8 cellular contexts compared by ENCODE assay signal in the genomic region with DNA sequence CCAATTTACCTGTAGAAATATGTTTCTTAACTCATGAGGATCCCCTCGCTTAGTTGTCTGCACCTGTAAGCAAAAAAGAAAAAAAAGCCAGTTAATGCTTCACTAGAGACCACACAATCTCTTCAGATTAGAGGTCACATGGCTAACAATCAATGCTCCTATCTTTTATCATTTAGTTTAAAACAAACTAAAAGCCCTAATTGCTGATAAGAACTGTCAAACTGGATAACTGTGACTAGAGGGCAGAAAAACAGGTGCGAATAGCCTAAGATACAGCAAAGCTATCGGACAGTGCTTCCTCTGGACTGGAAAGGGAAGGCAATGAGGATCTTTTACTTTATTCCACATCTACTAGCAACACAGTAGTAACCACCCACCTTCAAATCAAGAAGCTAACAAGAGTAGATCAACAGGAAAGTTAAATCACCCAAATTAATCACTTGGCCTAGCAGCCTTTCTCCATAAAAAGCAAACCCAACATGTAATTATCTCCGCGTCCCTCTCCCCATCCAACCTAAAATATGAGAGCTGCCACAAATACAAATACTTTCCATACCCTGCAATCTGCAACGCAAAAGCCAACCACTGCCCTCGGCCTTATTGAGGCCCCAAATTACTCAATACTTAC. TPM values are rescaled to one million over a fixed set of nuclear protein-coding genes. Genes with fewer than 3 reads are reported as not detected.
DNase-seq lines count a peak whose midpoint lies in the region; ATAC-seq and TF ChIP-seq lines count a peak whose summit lies in the region.

No MANE protein-coding gene starts in this region.

- no peak overlapping the region for H3K27ac ChIP-seq in brain microvascular endothelial cell
- H3K27ac ChIP-seq in lower lobe of right lung = peak overlapping the region; percentile 85

- peak overlapping the region; percentile 97 for H3K4me3 Mint-ChIP-seq in type B pancreatic cell

- H3K36me3 ChIP-seq in brain microvascular endothelial cell (replicated peaks) (no peaks in the 10 kb centered on the region), lower lobe of right lung (peaks cover 7% of the 10 kb centered on the region)

- in situ Hi-C loops in brain microvascular endothelial cell (cut with HindIII; ENCODE audit: low pct_ligation_motif_present, low sequenced_read_pairs) = no loop called here

- DNase-seq in EH (ENCODE audit: low read depth) (peak; percentile 11), LNCaP clone FGC (ENCODE audit: low read depth) (no peak), brain microvascular endothelial cell (no peak), lower lobe of right lung (no peak), type B pancreatic cell (ENCODE audit: extremely low spot score, unreplicated experiment) (no peak), GM20000 (ENCODE audit: low spot score) (no peak), NCI-H2171 treated with DMSO at 0.1 percent for 48 hours (lab: John Stamatoyannopoulos, UW) (no peak)

- H3K27me3 ChIP-seq in brain microvascular endothelial cell (replicated peaks) (no peaks in the 10 kb centered on the region), lower lobe of right lung (ENCODE audit: low read depth) (no peaks in the 10 kb centered on the region)

- peak overlapping the region; percentile 89 for H3K27ac Mint-ChIP-seq in type B pancreatic cell

- H3K9me3 Mint-ChIP-seq in type B pancreatic cell = no peaks in the 10 kb centered on the region

- H3K4me1 ChIP-seq in lower lobe of right lung = peaks cover 14% of the 10 kb centered on the region

- TF ChIP-seq CTCF in LNCaP clone FGC (IDR thresholded peaks at IDR 0.05; ENCODE audit: control insufficient read depth, extremely low read depth, insufficient read depth) (no peak), brain microvascular endothelial cell (IDR thresholded peaks at IDR 0.05; ENCODE audit: low read depth, low read length, missing control alignments) (no peak), lower lobe of right lung (IDR thresholded peaks at IDR 0.05) (no peak), type B pancreatic cell (conservative IDR thresholded peaks at IDR 0.05) (no peak), GM20000 (IDR thresholded peaks at IDR 0.05; ENCODE audit: extremely low read depth, missing control alignments) (no peak)

- ATAC-seq in lower lobe of right lung (no peak), GM18870 (IDR thresholded peaks at IDR 0.05; ENCODE audit: unreplicated experiment) (no peak)

- peaks cover 24% of the 10 kb centered on the region for H3K4me1 Mint-ChIP-seq in type B pancreatic cell (ENCODE audit: unreplicated experiment)

- no peaks in the 10 kb centered on the region for H3K27me3 Mint-ChIP-seq in type B pancreatic cell

- H3K36me3 Mint-ChIP-seq in type B pancreatic cell = peaks cover 14% of the 10 kb centered on the region

- intact Hi-C loops in lower lobe of right lung (cut with DNase I) = no loop called here

- H3K4me3 ChIP-seq in LNCaP clone FGC (ENCODE audit: low read depth, low read length) (peak overlapping the region; percentile 67), brain microvascular endothelial cell (ENCODE audit: low read depth, low read length) (peak overlapping the region; percentile 93), lower lobe of right lung (peak overlapping the region; percentile 91)

- H3K9me3 ChIP-seq in lower lobe of right lung = no peaks in the 10 kb centered on the region

RNA-seq across cellular contexts. Expression of gene SLC25A12, which starts 0.7 kb away (rescaled TPM):
- total RNA-seq in lower lobe of right lung = 10.8 TPM
- 14.1 and 17.7 TPM in 2 replicates for total RNA-seq in type B pancreatic cell (ENCODE audit: low replicate concordance)

RNA-seq across cellular contexts. Expression of gene HAT1, which starts 29.0 kb away (rescaled TPM):
- 26.5 TPM for total RNA-seq in lower lobe of right lung
- total RNA-seq in type B pancreatic cell (ENCODE audit: low replicate concordance) = 35.0 and 43.1 TPM in 2 replicates
